In genomic region chr1:21749859-21750468, GRCh38 we compare ENCODE assay signal across 1 cellular context.
TF ChIP-seq lines count a peak whose summit lies in the region.

No MANE protein-coding gene starts in this region.

TF ChIP-seq in GM23338, 12 proteins besides CTCF, POLR2A, EP300 and RAD21:
- no peak for TF ChIP-seq ZNF462 (CRISPR knock-in tag; IDR thresholded peaks at IDR 0.05)
- TF ChIP-seq ETS1 (IDR thresholded peaks at IDR 0.05), result no peak
- TF ChIP-seq REST (IDR thresholded peaks at IDR 0.05; ENCODE audit: unreplicated experiment), result no peak
- no peak for TF ChIP-seq POLR2AphosphoS5 (IDR thresholded peaks at IDR 0.05; ENCODE audit: low read depth)
- TF ChIP-seq ZNF114 (CRISPR knock-in tag; IDR thresholded peaks at IDR 0.05), result no peak
- no peak for TF ChIP-seq EZH2 (IDR thresholded peaks at IDR 0.05; ENCODE audit: low read depth, unreplicated experiment)
- no peak for TF ChIP-seq NANOG (IDR thresholded peaks at IDR 0.05; ENCODE audit: borderline replicate concordance)
- TF ChIP-seq EZH2phosphoT487 (IDR thresholded peaks at IDR 0.05; ENCODE audit: unreplicated experiment), result no peak
- TF ChIP-seq CREB1 (CRISPR knock-in tag; IDR thresholded peaks at IDR 0.05; ENCODE audit: low read depth), result no peak
- TF ChIP-seq JUNB (IDR thresholded peaks at IDR 0.05; ENCODE audit: unreplicated experiment), result no peak
- no peak for TF ChIP-seq ZNF331 (CRISPR knock-in tag; IDR thresholded peaks at IDR 0.05; ENCODE audit: low read depth)
- no peak for TF ChIP-seq STAT1 (IDR thresholded peaks at IDR 0.05; ENCODE audit: unreplicated experiment)
